1 cellular context compared by ENCODE assay signal in the genomic region with DNA sequence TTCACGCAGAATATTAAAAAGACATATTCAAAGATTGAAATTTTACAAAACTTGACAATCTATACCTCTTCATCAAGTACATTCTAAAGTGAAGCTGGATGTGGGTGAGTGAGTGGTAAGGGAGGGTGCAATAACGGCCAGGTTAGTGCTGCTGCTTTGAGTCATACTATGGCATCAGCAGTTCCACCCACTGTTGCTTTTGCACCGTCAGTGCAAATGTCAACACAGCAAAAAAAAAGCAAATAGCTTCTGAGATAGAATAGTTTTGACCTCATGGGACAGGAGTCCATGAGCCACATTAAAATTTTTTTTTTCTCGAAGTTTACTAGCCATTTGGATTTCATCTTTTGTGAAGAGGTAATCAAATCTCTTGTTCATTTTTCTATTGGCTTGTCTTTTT.
TF ChIP-seq lines count a peak whose summit lies in the region.

No MANE protein-coding gene starts in this region.

TF ChIP-seq in WTC11, 78 proteins besides CTCF, POLR2A, EP300 and RAD21 (continued from another document):
- TF ChIP-seq, protein P1, sequence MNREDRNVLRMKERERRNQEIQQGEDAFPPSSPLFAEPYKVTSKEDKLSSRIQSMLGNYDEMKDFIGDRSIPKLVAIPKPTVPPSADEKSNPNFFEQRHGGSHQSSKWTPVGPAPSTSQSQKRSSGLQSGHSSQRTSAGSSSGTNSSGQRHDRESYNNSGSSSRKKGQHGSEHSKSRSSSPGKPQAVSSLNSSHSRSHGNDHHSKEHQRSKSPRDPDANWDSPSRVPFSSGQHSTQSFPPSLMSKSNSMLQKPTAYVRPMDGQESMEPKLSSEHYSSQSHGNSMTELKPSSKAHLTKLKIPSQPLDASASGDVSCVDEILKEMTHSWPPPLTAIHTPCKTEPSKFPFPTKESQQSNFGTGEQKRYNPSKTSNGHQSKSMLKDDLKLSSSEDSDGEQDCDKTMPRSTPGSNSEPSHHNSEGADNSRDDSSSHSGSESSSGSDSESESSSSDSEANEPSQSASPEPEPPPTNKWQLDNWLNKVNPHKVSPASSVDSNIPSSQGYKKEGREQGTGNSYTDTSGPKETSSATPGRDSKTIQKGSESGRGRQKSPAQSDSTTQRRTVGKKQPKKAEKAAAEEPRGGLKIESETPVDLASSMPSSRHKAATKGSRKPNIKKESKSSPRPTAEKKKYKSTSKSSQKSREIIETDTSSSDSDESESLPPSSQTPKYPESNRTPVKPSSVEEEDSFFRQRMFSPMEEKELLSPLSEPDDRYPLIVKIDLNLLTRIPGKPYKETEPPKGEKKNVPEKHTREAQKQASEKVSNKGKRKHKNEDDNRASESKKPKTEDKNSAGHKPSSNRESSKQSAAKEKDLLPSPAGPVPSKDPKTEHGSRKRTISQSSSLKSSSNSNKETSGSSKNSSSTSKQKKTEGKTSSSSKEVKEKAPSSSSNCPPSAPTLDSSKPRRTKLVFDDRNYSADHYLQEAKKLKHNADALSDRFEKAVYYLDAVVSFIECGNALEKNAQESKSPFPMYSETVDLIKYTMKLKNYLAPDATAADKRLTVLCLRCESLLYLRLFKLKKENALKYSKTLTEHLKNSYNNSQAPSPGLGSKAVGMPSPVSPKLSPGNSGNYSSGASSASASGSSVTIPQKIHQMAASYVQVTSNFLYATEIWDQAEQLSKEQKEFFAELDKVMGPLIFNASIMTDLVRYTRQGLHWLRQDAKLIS (CRISPR knock-in tag; IDR thresholded peaks at IDR 0.05; ENCODE audit: borderline replicate concordance), result no peak
- no peak for TF ChIP-seq GABPB1 (CRISPR knock-in tag; IDR thresholded peaks at IDR 0.05)
- TF ChIP-seq NR3C1 (CRISPR knock-in tag; conservative IDR thresholded peaks at IDR 0.05; ENCODE audit: low read depth), result no peak
- TF ChIP-seq, protein P2, sequence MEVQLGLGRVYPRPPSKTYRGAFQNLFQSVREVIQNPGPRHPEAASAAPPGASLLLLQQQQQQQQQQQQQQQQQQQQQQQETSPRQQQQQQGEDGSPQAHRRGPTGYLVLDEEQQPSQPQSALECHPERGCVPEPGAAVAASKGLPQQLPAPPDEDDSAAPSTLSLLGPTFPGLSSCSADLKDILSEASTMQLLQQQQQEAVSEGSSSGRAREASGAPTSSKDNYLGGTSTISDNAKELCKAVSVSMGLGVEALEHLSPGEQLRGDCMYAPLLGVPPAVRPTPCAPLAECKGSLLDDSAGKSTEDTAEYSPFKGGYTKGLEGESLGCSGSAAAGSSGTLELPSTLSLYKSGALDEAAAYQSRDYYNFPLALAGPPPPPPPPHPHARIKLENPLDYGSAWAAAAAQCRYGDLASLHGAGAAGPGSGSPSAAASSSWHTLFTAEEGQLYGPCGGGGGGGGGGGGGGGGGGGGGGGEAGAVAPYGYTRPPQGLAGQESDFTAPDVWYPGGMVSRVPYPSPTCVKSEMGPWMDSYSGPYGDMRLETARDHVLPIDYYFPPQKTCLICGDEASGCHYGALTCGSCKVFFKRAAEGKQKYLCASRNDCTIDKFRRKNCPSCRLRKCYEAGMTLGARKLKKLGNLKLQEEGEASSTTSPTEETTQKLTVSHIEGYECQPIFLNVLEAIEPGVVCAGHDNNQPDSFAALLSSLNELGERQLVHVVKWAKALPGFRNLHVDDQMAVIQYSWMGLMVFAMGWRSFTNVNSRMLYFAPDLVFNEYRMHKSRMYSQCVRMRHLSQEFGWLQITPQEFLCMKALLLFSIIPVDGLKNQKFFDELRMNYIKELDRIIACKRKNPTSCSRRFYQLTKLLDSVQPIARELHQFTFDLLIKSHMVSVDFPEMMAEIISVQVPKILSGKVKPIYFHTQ (CRISPR knock-in tag; IDR thresholded peaks at IDR 0.05), result no peak
- no peak for TF ChIP-seq FOXJ3 (CRISPR knock-in tag; IDR thresholded peaks at IDR 0.05; ENCODE audit: borderline replicate concordance)
